In genomic region chr1:109849670-109850069, GRCh38 we compare ENCODE assay signal across 32 cellular contexts.
"Had no signal": no experiment of that assay in that cellular context is flagged by ENCODE, and none has a peak within 500 bp of the region (broad histone marks: within the 10 kb centered on the region; RNA-seq: fewer than 3 reads in every experiment).

No MANE protein-coding gene starts in this region.

- H3K4me1 ChIP-seq: body of pancreas, lower lobe of right lung, parathyroid adenoma, testis, transverse colon had no signal

- H3K27me3 ChIP-seq: adrenal gland, body of pancreas, cardiac muscle cell, dorsolateral prefrontal cortex, heart right ventricle, left lung, right atrium auricular region, testis, transverse colon had no signal

- H3K9ac ChIP-seq: parathyroid adenoma had no signal

- H3K9me3 ChIP-seq: adrenal gland, body of pancreas, heart right ventricle, left lung, lower lobe of right lung, right atrium auricular region, testis, transverse colon had no signal

- ATAC-seq: activated CD4-positive, CD25-positive, alpha-beta regulatory T cell treated with anti-CD3 and anti-CD28 coated beads, Interleukin-2, amount 50 U/mL, for 24 hours; body of pancreas; effector memory CD8-positive, alpha-beta T cell; naive thymus-derived CD8-positive, alpha-beta T cell; stimulated activated naive CD8-positive, alpha-beta T cell treated with anti-CD3 and anti-CD28 coated beads, Interleukin-15, Interleukin-2, amounts not matched to agents 100 U/mL and 50 U/mL, for 24 hours had no signal

- H2AFZ ChIP-seq: parathyroid adenoma had no signal

- H3K27ac ChIP-seq: adrenal gland, body of pancreas, cardiac muscle cell, coronary artery, heart right ventricle, left lung, lower lobe of right lung, parathyroid adenoma, right atrium auricular region, testis, transverse colon, WERI-Rb-1 had no signal

- H3K79me2 ChIP-seq: parathyroid adenoma had no signal

- H3K4me3 ChIP-seq: adrenal gland, body of pancreas, cardiac muscle cell, coronary artery, dorsolateral prefrontal cortex, heart right ventricle, left lung, lower lobe of right lung, right atrium auricular region, testis, transverse colon had no signal

- H3K36me3 ChIP-seq: adrenal gland, cardiac muscle cell, heart right ventricle, left lung, lower lobe of right lung, right atrium auricular region, transverse colon, WERI-Rb-1 had no signal

- DNase-seq: activated CD4-positive, alpha-beta T cell treated with anti-CD3 and anti-CD28 coated beads for 48 hours; activated CD4-positive, alpha-beta T cell treated with anti-CD3 and anti-CD28 coated beads, Interleukin-2, amount 50 U/mL, for 48 hours; activated CD8-positive, alpha-beta memory T cell treated with anti-CD3 and anti-CD28 coated beads for 24 hours; activated effector memory CD4-positive, alpha-beta T cell treated with anti-CD3 and anti-CD28 coated beads, Interleukin-2, amount 50 U/mL, for 16 hours; activated naive CD4-positive, alpha-beta T cell treated with anti-CD3 and anti-CD28 coated beads for 36 hours; activated naive CD8-positive, alpha-beta T cell treated with anti-CD3 and anti-CD28 coated beads for 36 hours; adrenal gland; aorta; cerebellar nuclear complex; dorsolateral prefrontal cortex; effector memory CD8-positive, alpha-beta T cell; erythroblast; foreskin melanocyte; heart right ventricle; left lung; lower lobe of right lung; mesenchymal stem cell; naive thymus-derived CD8-positive, alpha-beta T cell; nucleus accumbens; stimulated activated CD4-positive, alpha-beta T cell treated with anti-CD3 and anti-CD28 coated beads, Interleukin-12 subunit alpha, Interleukin-12 subunit beta, amount 100 ng/mL, for 4 hours; stimulated activated CD4-positive, alpha-beta T cell treated with anti-CD3 and anti-CD28 coated beads, Interleukin-4, amount 100 ng/mL, for 1 hour; stimulated activated naive CD8-positive, alpha-beta T cell treated with anti-CD3 and anti-CD28 coated beads, Interleukin-15, Interleukin-2, amounts not matched to agents 100 U/mL and 50 U/mL, for 24 hours; T-helper 9 cell; testis; transverse colon; WERI-Rb-1 had no signal
